In the genomic region with DNA sequence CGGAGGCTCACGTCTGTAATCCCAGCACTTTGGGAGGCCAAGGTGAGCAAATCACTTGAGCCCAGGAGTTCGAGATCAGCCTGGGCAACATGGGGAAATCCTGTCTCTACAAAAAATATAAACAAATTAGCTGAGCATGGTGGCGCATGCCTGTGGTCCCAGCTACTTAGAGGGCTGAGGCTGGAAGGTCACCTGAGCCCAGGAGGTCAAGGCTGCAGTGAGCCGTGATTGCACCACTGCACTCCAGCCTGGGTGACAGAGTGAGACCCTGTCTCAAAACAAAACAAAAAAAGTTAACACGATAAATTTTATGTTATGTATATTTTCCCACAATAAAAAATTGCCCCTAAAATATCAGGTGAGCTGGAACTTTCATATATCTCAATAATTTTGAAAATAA, we compare ENCODE assay signal across 1 cellular context.
TF ChIP-seq lines count a peak whose summit lies in the region.

No MANE protein-coding gene starts in this region.

TF ChIP-seq in HepG2, 621 proteins besides CTCF, POLR2A, EP300 and RAD21 (continues in another document):
- TF ChIP-seq ZNF614 (CRISPR knock-in tag; IDR thresholded peaks at IDR 0.05; ENCODE audit: borderline replicate concordance) (0 out of 2 replicates have a peak, but pooled peaks have one; percentile 46), RXRB (CRISPR knock-in tag; IDR thresholded peaks at IDR 0.05; ENCODE audit: borderline replicate concordance) (peak; percentile 54; the same call in 1 of the 2 replicates), CEBPB (IDR thresholded peaks at IDR 0.05; ENCODE audit: borderline replicate concordance, low read depth, low read length) (peak; percentile 63; the same call in 1 of the 2 replicates), ARID5B (CRISPR knock-in tag; IDR thresholded peaks at IDR 0.05) (peak; percentile 84), FOXP4 (CRISPR knock-in tag; IDR thresholded peaks at IDR 0.05) (peak; percentile 47; the same call in 1 of the 2 replicates), GFI1 (CRISPR knock-in tag; IDR thresholded peaks at IDR 0.05; ENCODE audit: borderline replicate concordance) (peak; percentile 90), CBFB (CRISPR knock-in tag; IDR thresholded peaks at IDR 0.05) (0 out of 2 replicates have a peak, but pooled peaks have one; percentile 45), TBX2 (CRISPR knock-in tag; IDR thresholded peaks at IDR 0.05; ENCODE audit: borderline replicate concordance) (peak; percentile 5; the same call in 1 of the 2 replicates), MED1 (CRISPR knock-in tag; IDR thresholded peaks at IDR 0.05) (peak; percentile 42), FOXA3 (CRISPR knock-in tag; IDR thresholded peaks at IDR 0.05) (0 out of 2 replicates have a peak, but pooled peaks have one; percentile 20), GATAD2A (CRISPR knock-in tag; IDR thresholded peaks at IDR 0.05) (peak; percentile 60; the same call in 1 of the 2 replicates), RXRA (CRISPR knock-in tag; IDR thresholded peaks at IDR 0.05) (peak; percentile 39; the same call in 1 of the 2 replicates), HOMEZ (CRISPR knock-in tag; IDR thresholded peaks at IDR 0.05; ENCODE audit: low read depth) (peak; percentile 50; the same call in 1 of the 2 replicates), ZBTB33 (CRISPR knock-in tag; IDR thresholded peaks at IDR 0.05) (peak; percentile 44; the same call in 1 of the 2 replicates), POGZ (CRISPR knock-in tag; IDR thresholded peaks at IDR 0.05) (peak; percentile 62; the same call in 1 of the 2 replicates), FOSL2 (CRISPR knock-in tag; IDR thresholded peaks at IDR 0.05) (0 out of 2 replicates have a peak, but pooled peaks have one; percentile 29), DPF2 (CRISPR knock-in tag; IDR thresholded peaks at IDR 0.05; ENCODE audit: borderline replicate concordance, low read depth) (0 out of 2 replicates have a peak, but pooled peaks have one; percentile 45), HOXA3 (CRISPR knock-in tag; IDR thresholded peaks at IDR 0.05) (peak; percentile 55), ZNF770 (CRISPR knock-in tag; IDR thresholded peaks at IDR 0.05) (peak; percentile 19; the same call in 1 of the 2 replicates), NR2F6 (IDR thresholded peaks at IDR 0.05) (peak; percentile 91), NR2F6 (CRISPR knock-in tag; IDR thresholded peaks at IDR 0.05) (peak; percentile 97), ZNF644 (CRISPR knock-in tag; IDR thresholded peaks at IDR 0.05; ENCODE audit: low read depth) (0 out of 2 replicates have a peak, but pooled peaks have one; percentile 16), NR2F2 (IDR thresholded peaks at IDR 0.05; ENCODE audit: borderline replicate concordance, low read depth) (peak; percentile 64), SALL1 (CRISPR knock-in tag; IDR thresholded peaks at IDR 0.05) (peak; percentile 81; the same call in 1 of the 2 replicates), ZNF687 (CRISPR knock-in tag; IDR thresholded peaks at IDR 0.05) (peak; percentile 33), NR2C2 (CRISPR knock-in tag; IDR thresholded peaks at IDR 0.05; ENCODE audit: borderline replicate concordance) (peak; percentile 74), SAP130 (CRISPR knock-in tag; IDR thresholded peaks at IDR 0.05; ENCODE audit: low read depth) (peak; percentile 47; the same call in 1 of the 2 replicates), NR2F1 (CRISPR knock-in tag; IDR thresholded peaks at IDR 0.05) (peak; percentile 93), RARA (CRISPR knock-in tag; IDR thresholded peaks at IDR 0.05) (peak; percentile 74), ZNF501 (CRISPR knock-in tag; IDR thresholded peaks at IDR 0.05) (peak; percentile 47; the same call in 1 of the 2 replicates), NCOA2 (CRISPR knock-in tag; IDR thresholded peaks at IDR 0.05) (peak; percentile 43; the same call in 1 of the 2 replicates), CEBPG (CRISPR knock-in tag; IDR thresholded peaks at IDR 0.05) (peak; percentile 79), FOXJ3 (CRISPR knock-in tag; IDR thresholded peaks at IDR 0.05; ENCODE audit: borderline replicate concordance) (peak; percentile 48; the same call in 1 of the 2 replicates), FOXO1 (CRISPR knock-in tag; IDR thresholded peaks at IDR 0.05) (0 out of 2 replicates have a peak, but pooled peaks have one; percentile 21), HDAC2 (CRISPR knock-in tag; IDR thresholded peaks at IDR 0.05) (0 out of 2 replicates have a peak, but pooled peaks have one; percentile 35), HMG20A (CRISPR knock-in tag; IDR thresholded peaks at IDR 0.05; ENCODE audit: borderline replicate concordance) (peak; percentile 65; the same call in 1 of the 2 replicates), ATF4 (CRISPR knock-in tag; IDR thresholded peaks at IDR 0.05) (0 out of 4 replicates have a peak, but pooled peaks of 1 of the 2 experiments have one; percentile 19), HNF4A (CRISPR knock-in tag; IDR thresholded peaks at IDR 0.05) (peak; percentile 43; the same call in 1 of the 2 replicates)
- TF ChIP-seq, protein P1, sequence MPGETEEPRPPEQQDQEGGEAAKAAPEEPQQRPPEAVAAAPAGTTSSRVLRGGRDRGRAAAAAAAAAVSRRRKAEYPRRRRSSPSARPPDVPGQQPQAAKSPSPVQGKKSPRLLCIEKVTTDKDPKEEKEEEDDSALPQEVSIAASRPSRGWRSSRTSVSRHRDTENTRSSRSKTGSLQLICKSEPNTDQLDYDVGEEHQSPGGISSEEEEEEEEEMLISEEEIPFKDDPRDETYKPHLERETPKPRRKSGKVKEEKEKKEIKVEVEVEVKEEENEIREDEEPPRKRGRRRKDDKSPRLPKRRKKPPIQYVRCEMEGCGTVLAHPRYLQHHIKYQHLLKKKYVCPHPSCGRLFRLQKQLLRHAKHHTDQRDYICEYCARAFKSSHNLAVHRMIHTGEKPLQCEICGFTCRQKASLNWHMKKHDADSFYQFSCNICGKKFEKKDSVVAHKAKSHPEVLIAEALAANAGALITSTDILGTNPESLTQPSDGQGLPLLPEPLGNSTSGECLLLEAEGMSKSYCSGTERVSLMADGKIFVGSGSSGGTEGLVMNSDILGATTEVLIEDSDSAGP (CRISPR knock-in tag; IDR thresholded peaks at IDR 0.05; ENCODE audit: borderline replicate concordance), result peak; percentile 20; the same call in 1 of the 2 replicates
